ENCODE assay signal across 8 cellular contexts in genomic region chr2:112794131-112794733, GRCh38. TPM values are rescaled to one million over a fixed set of nuclear protein-coding genes. Genes with fewer than 3 reads are reported as not detected.
A peak's percentile ranks its signal among the peaks of the same experiment; 100 is the strongest.
DNase-seq lines count a peak whose midpoint lies in the region; ATAC-seq and TF ChIP-seq lines count a peak whose summit lies in the region.

No MANE protein-coding gene starts in this region.

- H3K4me3 Mint-ChIP-seq in MCF 10A (ENCODE audit: unreplicated experiment), result peak overlapping the region; percentile 47
- H3K4me3 Mint-ChIP-seq in activated CD4-positive, alpha-beta memory T cell treated with anti-CD3 and anti-CD28 coated beads, Interleukin-2, amount 10 ng/mL, durations not matched to agents 7 days and 5 days, result no peak overlapping the region

- peaks cover 39% of the 10 kb centered on the region for H3K4me1 Mint-ChIP-seq in MCF 10A (ENCODE audit: insufficient read depth, unreplicated experiment)
- H3K4me1 Mint-ChIP-seq in activated CD4-positive, alpha-beta memory T cell treated with anti-CD3 and anti-CD28 coated beads, Interleukin-2, amount 10 ng/mL, durations not matched to agents 7 days and 5 days, result peaks cover 42% of the 10 kb centered on the region

- no peak for TF ChIP-seq CTCF in MCF 10A (IDR thresholded peaks at IDR 0.05; ENCODE audit: unreplicated experiment)
- TF ChIP-seq CTCF in breast epithelium (IDR thresholded peaks at IDR 0.05), result no peak

- CTCF ChIA-PET in MCF 10A (lab: Yijun Ruan, JAX), result interaction anchor here (0.6 to 1.7 kb wide), 7 partner anchors 9 to 147 kb away, joined by 3 to 5 read pairs (median 3); partner anchors contain the start of gene CKAP2L
- CTCF ChIA-PET in activated CD4-positive, alpha-beta memory T cell treated with anti-CD3 and anti-CD28 coated beads, Interleukin-2, amount 10 ng/mL, durations not matched to agents 7 days and 5 days (lab: Charles Lee), result interaction anchor here (0.7 to 1.0 kb wide), 2 partner anchors 44 to 91 kb away, joined by 3 to 5 read pairs; no protein-coding TSS in a partner anchor

- DNase-seq in MCF 10A (ENCODE audit: unreplicated experiment) (peak; percentile 97), breast epithelium (ENCODE audit: low spot score in 2 of 2) (no peak), iris pigment epithelial cell (ENCODE audit: low read depth) (peak; percentile 95), T-helper 9 cell (no peak)
- DNase-seq in activated CD4-positive, alpha-beta memory T cell treated with anti-CD3 and anti-CD28 coated beads, Interleukin-2, amount 10 ng/mL, durations not matched to agents 7 days and 5 days, result peak; percentile 79

- peaks cover 24% of the 10 kb centered on the region for H3K9me3 Mint-ChIP-seq in MCF 10A (ENCODE audit: unreplicated experiment)
- H3K9me3 Mint-ChIP-seq in activated CD4-positive, alpha-beta memory T cell treated with anti-CD3 and anti-CD28 coated beads, Interleukin-2, amount 10 ng/mL, durations not matched to agents 7 days and 5 days, result peaks cover 32% of the 10 kb centered on the region

- no peak for TF ChIP-seq POLR2A in breast epithelium (IDR thresholded peaks at IDR 0.05)

- no peaks in the 10 kb centered on the region for H3K27me3 ChIP-seq in breast epithelium

- H3K27ac ChIP-seq in breast epithelium, result no peak overlapping the region

- POLR2A ChIA-PET in MCF 10A (lab: Yijun Ruan, JAX), result interaction anchor here (0.7 to 6.3 kb wide), 20 partner anchors 10 to 149 kb away, joined by 3 to 131 read pairs (median 6); partner anchors contain the start of genes IL1A, IL1B and SLC20A1
- POLR2A ChIA-PET in activated CD4-positive, alpha-beta memory T cell treated with anti-CD3 and anti-CD28 coated beads, Interleukin-2, amount 10 ng/mL, durations not matched to agents 7 days and 5 days (lab: Charles Lee), result interaction anchor here (0.7 to 1.6 kb wide), 5 partner anchors 11 to 46 kb away, joined by 3 to 7 read pairs (median 4); partner anchors contain the start of gene CKAP2L

- H3K4me1 ChIP-seq in breast epithelium, result no peaks in the 10 kb centered on the region

- H3K36me3 ChIP-seq in breast epithelium, result no peaks in the 10 kb centered on the region

- H3K36me3 Mint-ChIP-seq in MCF 10A (ENCODE audit: insufficient read depth, unreplicated experiment), result no peaks in the 10 kb centered on the region
- peaks cover 41% of the 10 kb centered on the region for H3K36me3 Mint-ChIP-seq in activated CD4-positive, alpha-beta memory T cell treated with anti-CD3 and anti-CD28 coated beads, Interleukin-2, amount 10 ng/mL, durations not matched to agents 7 days and 5 days (ENCODE audit: low read depth)

- no peaks in the 10 kb centered on the region for H3K9me3 ChIP-seq in breast epithelium

- H3K4me3 ChIP-seq in breast epithelium, result no peak overlapping the region

- H3K27me3 Mint-ChIP-seq in MCF 10A (ENCODE audit: insufficient read depth, unreplicated experiment), result no peaks in the 10 kb centered on the region
- no peaks in the 10 kb centered on the region for H3K27me3 Mint-ChIP-seq in activated CD4-positive, alpha-beta memory T cell treated with anti-CD3 and anti-CD28 coated beads, Interleukin-2, amount 10 ng/mL, durations not matched to agents 7 days and 5 days

- intact Hi-C loops in MCF 10A (cut with micrococcal nuclease) (no loop called here), breast epithelium (cut with DNase I; ENCODE audit: low total_unique reads) (no loop called here)

- ATAC-seq in HG03565 (IDR thresholded peaks at IDR 0.05; ENCODE audit: unreplicated experiment) (peak; percentile 53), GM19328 (IDR thresholded peaks at IDR 0.05; ENCODE audit: unreplicated experiment) (no peak), HG03045 (IDR thresholded peaks at IDR 0.05; ENCODE audit: unreplicated experiment) (no peak)

- peak overlapping the region; percentile 98 for H3K27ac Mint-ChIP-seq in MCF 10A (ENCODE audit: low read depth, unreplicated experiment)
- H3K27ac Mint-ChIP-seq in activated CD4-positive, alpha-beta memory T cell treated with anti-CD3 and anti-CD28 coated beads, Interleukin-2, amount 10 ng/mL, durations not matched to agents 7 days and 5 days, result peak overlapping the region; percentile 78

- BruUV-seq in MCF 10A (replicated peaks; lab: Mats Ljungman, UMichigan), result no TSS peak

RNA-seq across cellular contexts. Expression of gene IL1A, which starts 9.9 kb away (rescaled TPM):
- total RNA-seq in MCF 10A (2022) (99.1 and 170 TPM in 2 replicates), breast epithelium (under 1 TPM in 1 of 3 donors, not detected in 2; 0.44 TPM)
- 1 to 10 TPM; 4.8 to 5.4 TPM for total RNA-seq in activated CD4-positive, alpha-beta memory T cell treated with anti-CD3 and anti-CD28 coated beads, Interleukin-2, amount 10 ng/mL, durations not matched to agents 7 days and 5 days

RNA-seq across cellular contexts. Expression of gene CKAP2L, which starts 29.8 kb away (rescaled TPM):
- total RNA-seq in MCF 10A (2022), result 14.7 and 21.6 TPM in 2 replicates
- total RNA-seq in breast epithelium, result under 1 TPM in 1 of 3 donors, not detected in 2; 0.96 TPM
- total RNA-seq in activated CD4-positive, alpha-beta memory T cell treated with anti-CD3 and anti-CD28 coated beads, Interleukin-2, amount 10 ng/mL, durations not matched to agents 7 days and 5 days, result 10 to 100 TPM; 63.3 to 66.3 TPM

RNA-seq across cellular contexts. Expression of gene IL1B, which starts 42.3 kb away (rescaled TPM):
- total RNA-seq in MCF 10A (2022), result 5.4 and 5.5 TPM in 2 replicates
- total RNA-seq in breast epithelium, result 1 to 10 TPM in 1 of 3 donors, not detected in 2; 8.0 TPM
- total RNA-seq in activated CD4-positive, alpha-beta memory T cell treated with anti-CD3 and anti-CD28 coated beads, Interleukin-2, amount 10 ng/mL, durations not matched to agents 7 days and 5 days, result under 1 TPM in 1 of 2 experiments, not detected in 1; 0.48 TPM

Comparison
In these comparisons a context has a peak if more than half of its experiments do, and no peak if none do; other contexts are left out.
1. DNase-seq: peak in MCF 10A (single experiment), activated CD4-positive, alpha-beta memory T cell treated with anti-CD3 and anti-CD28 coated beads, Interleukin-2, amount 10 ng/mL, durations not matched to agents 7 days and 5 days (single experiment) and iris pigment epithelial cell (single experiment); none in breast epithelium (0 of 2) and T-helper 9 cell (single experiment).
2. RNA of gene IL1A, which starts 9.9 kb away (total RNA-seq): 99.1 to 170 TPM in MCF 10A; 4.8 to 5.4 TPM in activated CD4-positive, alpha-beta memory T cell treated with anti-CD3 and anti-CD28 coated beads, Interleukin-2, amount 10 ng/mL, durations not matched to agents 7 days and 5 days and 0.44 TPM in breast epithelium; every median in the first group is over 10 times any median in the second.